In the genomic region with DNA sequence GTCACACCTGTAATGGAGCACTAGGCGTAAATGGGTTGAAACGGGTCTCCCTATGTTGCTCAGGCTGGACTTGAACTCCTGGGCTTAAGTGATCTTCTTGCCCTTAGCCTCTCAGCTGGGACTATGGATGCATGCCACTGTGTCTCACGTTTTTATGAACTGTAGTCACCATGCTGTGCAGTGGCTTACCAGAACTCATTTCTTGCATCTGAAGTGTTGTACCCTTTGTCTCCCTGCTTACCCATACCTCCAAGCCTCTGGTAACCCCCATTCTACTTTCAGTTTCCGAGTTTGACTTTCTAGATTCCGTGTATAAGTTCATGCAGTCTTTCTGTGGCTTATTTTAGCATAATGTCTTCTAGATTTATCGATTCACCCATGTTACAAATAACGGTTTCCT, we compare ENCODE assay signal across 1 cellular context.
TF ChIP-seq lines count a peak whose summit lies in the region.

No MANE protein-coding gene starts in this region.

TF ChIP-seq in K562, 482 proteins besides CTCF, POLR2A, EP300 and RAD21 (continued from another document):
- TF ChIP-seq, protein P1, sequence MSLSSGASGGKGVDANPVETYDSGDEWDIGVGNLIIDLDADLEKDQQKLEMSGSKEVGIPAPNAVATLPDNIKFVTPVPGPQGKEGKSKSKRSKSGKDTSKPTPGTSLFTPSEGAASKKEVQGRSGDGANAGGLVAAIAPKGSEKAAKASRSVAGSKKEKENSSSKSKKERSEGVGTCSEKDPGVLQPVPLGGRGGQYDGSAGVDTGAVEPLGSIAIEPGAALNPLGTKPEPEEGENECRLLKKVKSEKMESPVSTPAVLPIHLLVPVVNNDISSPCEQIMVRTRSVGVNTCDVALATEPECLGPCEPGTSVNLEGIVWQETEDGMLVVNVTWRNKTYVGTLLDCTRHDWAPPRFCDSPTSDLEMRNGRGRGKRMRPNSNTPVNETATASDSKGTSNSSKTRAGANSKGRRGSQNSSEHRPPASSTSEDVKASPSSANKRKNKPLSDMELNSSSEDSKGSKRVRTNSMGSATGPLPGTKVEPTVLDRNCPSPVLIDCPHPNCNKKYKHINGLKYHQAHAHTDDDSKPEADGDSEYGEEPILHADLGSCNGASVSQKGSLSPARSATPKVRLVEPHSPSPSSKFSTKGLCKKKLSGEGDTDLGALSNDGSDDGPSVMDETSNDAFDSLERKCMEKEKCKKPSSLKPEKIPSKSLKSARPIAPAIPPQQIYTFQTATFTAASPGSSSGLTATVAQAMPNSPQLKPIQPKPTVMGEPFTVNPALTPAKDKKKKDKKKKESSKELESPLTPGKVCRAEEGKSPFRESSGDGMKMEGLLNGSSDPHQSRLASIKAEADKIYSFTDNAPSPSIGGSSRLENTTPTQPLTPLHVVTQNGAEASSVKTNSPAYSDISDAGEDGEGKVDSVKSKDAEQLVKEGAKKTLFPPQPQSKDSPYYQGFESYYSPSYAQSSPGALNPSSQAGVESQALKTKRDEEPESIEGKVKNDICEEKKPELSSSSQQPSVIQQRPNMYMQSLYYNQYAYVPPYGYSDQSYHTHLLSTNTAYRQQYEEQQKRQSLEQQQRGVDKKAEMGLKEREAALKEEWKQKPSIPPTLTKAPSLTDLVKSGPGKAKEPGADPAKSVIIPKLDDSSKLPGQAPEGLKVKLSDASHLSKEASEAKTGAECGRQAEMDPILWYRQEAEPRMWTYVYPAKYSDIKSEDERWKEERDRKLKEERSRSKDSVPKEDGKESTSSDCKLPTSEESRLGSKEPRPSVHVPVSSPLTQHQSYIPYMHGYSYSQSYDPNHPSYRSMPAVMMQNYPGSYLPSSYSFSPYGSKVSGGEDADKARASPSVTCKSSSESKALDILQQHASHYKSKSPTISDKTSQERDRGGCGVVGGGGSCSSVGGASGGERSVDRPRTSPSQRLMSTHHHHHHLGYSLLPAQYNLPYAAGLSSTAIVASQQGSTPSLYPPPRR (CRISPR knock-in tag; IDR thresholded peaks at IDR 0.05; ENCODE audit: borderline replicate concordance): no peak
- TF ChIP-seq STAT5B (CRISPR knock-in tag; IDR thresholded peaks at IDR 0.05): no peak
